26 cellular contexts compared by ENCODE assay signal in the genomic region with DNA sequence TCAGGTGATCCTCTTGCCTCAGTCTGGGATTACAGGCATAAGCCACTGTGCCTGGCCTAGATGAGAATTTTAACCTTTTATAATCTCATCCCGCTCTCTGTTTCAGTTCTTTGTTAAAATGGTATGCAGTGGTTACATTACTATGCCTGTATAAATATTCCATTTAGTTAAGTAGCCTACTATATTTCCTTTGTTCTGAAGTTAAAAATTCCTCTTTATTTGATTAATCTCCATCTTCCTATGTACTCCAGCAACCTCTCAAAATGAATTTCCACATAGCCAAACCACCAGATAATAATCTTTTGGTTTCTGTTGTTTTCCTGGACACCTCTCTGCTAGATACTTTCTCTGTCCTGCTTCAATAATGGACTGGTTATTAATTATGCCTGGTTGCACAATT. TPM values are rescaled to one million over a fixed set of nuclear protein-coding genes. Genes with fewer than 3 reads are reported as not detected.
DNase-seq lines count a peak whose midpoint lies in the region; ATAC-seq and TF ChIP-seq lines count a peak whose summit lies in the region.
"Had no signal": no experiment of that assay in that cellular context is flagged by ENCODE, and none has a peak within 500 bp of the region (broad histone marks: within the 10 kb centered on the region; RNA-seq: fewer than 3 reads in every experiment).

No MANE protein-coding gene starts in this region.

- H4K12ac ChIP-seq in trophoblast cell (ENCODE audit: low read depth, low read length) = no peak overlapping the region

- no peak overlapping the region for H3K23ac ChIP-seq in trophoblast cell (ENCODE audit: low read length)

- no peak overlapping the region for H3K14ac ChIP-seq in trophoblast cell (ENCODE audit: low read length)

- no peak overlapping the region for H3K4me3 Mint-ChIP-seq in central memory CD8-positive, alpha-beta T cell
- H3K4me3 Mint-ChIP-seq in mesothelial cell of epicardium = no peak overlapping the region
- H3K4me3 Mint-ChIP-seq: GM23338 had no signal

- no peak overlapping the region for H2BK12ac ChIP-seq in trophoblast cell (ENCODE audit: low read length)

- no peaks in the 10 kb centered on the region for H3K9me3 Mint-ChIP-seq in central memory CD8-positive, alpha-beta T cell
- peaks cover 4% of the 10 kb centered on the region for H3K9me3 Mint-ChIP-seq in mesothelial cell of epicardium
- H3K9me3 Mint-ChIP-seq: CD4-positive, alpha-beta memory T cell; GM23338 had no signal

- H2AFZ ChIP-seq in SK-N-SH (ENCODE audit: low read depth) = no peak overlapping the region
- no peak overlapping the region for H2AFZ ChIP-seq in trophoblast cell (ENCODE audit: insufficient read depth, low read length, poor library complexity)
- H2AFZ ChIP-seq: GM23338 had no signal

- H3K4me1 ChIP-seq in SK-N-SH (ENCODE audit: control insufficient read depth in 1 of 2, insufficient read depth in 2 of 2, low read depth in 1 of 2, low read length in 1 of 2) (0 out of 4 replicates have a peak, but pooled peaks cover 0 to 4% of the 10 kb centered on the region in 2 experiments), HEK293 (ENCODE audit: control insufficient read depth, insufficient read depth, low read length) (peaks cover 4% of the 10 kb centered on the region; the same call in 1 of the 2 replicates), trophoblast cell (ENCODE audit: control insufficient read depth in 1 of 2, insufficient read depth in 2 of 2, low read length in 2 of 2) (no peaks in the 10 kb centered on the region)
- H3K4me1 ChIP-seq: Caco-2, SJCRH30 had no signal

- H3K4me3 ChIP-seq in SK-N-SH (ENCODE audit: low read depth in 2 of 2, low read length in 1 of 2) (no peak overlapping the region), HEK293 (ENCODE audit: low read depth, low read length) (no peak overlapping the region), trophoblast cell (ENCODE audit: low read depth, low read length) (no peak overlapping the region)
- H3K4me3 ChIP-seq: BLaER1, GM23338, HAP-1, Peyer's patch, SJCRH30 had no signal

- peaks cover 9% of the 10 kb centered on the region for H3K36me3 Mint-ChIP-seq in central memory CD8-positive, alpha-beta T cell (ENCODE audit: insufficient read depth)
- peaks cover 12% of the 10 kb centered on the region for H3K36me3 Mint-ChIP-seq in mesothelial cell of epicardium

- TF ChIP-seq EP300 in SK-N-SH (IDR thresholded peaks at IDR 0.05; ENCODE audit: borderline replicate concordance in 1 of 2, low read depth in 1 of 2, low read length in 1 of 2) = no peak

- no peaks in the 10 kb centered on the region for H3K27me3 ChIP-seq in SK-N-SH (ENCODE audit: insufficient read depth)
- no peaks in the 10 kb centered on the region for H3K27me3 ChIP-seq in trophoblast cell (ENCODE audit: insufficient read depth, low read length)
- H3K27me3 ChIP-seq: BLaER1, Peyer's patch, SJCRH30 had no signal

- peaks cover 98% of the 10 kb centered on the region for H4K20me1 ChIP-seq in SK-N-SH (ENCODE audit: insufficient read depth)

- H3K27me3 Mint-ChIP-seq in central memory CD8-positive, alpha-beta T cell = no peaks in the 10 kb centered on the region
- no peaks in the 10 kb centered on the region for H3K27me3 Mint-ChIP-seq in mesothelial cell of epicardium (ENCODE audit: low read depth)
- H3K27me3 Mint-ChIP-seq: CD4-positive, alpha-beta memory T cell had no signal

- ATAC-seq in SK-N-SH treated with all-trans-retinoic acid at 6 μM for 48 hours (no peak), GM21529 (IDR thresholded peaks at IDR 0.05; ENCODE audit: unreplicated experiment) (no peak)
- ATAC-seq in central memory CD8-positive, alpha-beta T cell (replicated peaks; ENCODE audit: extremely low read depth, poor library complexity, severe bottlenecking) = no peak
- ATAC-seq: GM23338 had no signal

- H3K9ac ChIP-seq in SK-N-SH (no peak overlapping the region), trophoblast cell (ENCODE audit: low read length) (no peak overlapping the region)
- H3K9ac ChIP-seq: BLaER1 had no signal

- H3K79me1 ChIP-seq in trophoblast cell (ENCODE audit: low read length) = no peaks in the 10 kb centered on the region

- no peak overlapping the region for H2AK5ac ChIP-seq in trophoblast cell (ENCODE audit: low read length)

- peaks cover 66% of the 10 kb centered on the region for H3K4me1 Mint-ChIP-seq in central memory CD8-positive, alpha-beta T cell
- H3K4me1 Mint-ChIP-seq in mesothelial cell of epicardium = peaks cover 6% of the 10 kb centered on the region

- H3K9me3 ChIP-seq in SK-N-SH (no peaks in the 10 kb centered on the region), HEK293 (ENCODE audit: control insufficient read depth, insufficient read depth, low read depth, low read length) (no peaks in the 10 kb centered on the region), trophoblast cell (ENCODE audit: insufficient read depth, low read depth, low read length) (no peaks in the 10 kb centered on the region)
- H3K9me3 ChIP-seq: Caco-2, Peyer's patch, SJCRH30 had no signal

- H4K91ac ChIP-seq in trophoblast cell (ENCODE audit: low read depth, low read length) = no peak overlapping the region

- TF ChIP-seq CTCF in SK-N-SH (IDR thresholded peaks at IDR 0.05) = no peak
- TF ChIP-seq CTCF in HEK293 (tag by site-specific recombination; IDR thresholded peaks at IDR 0.05) = no peak
- TF ChIP-seq CTCF in mesothelial cell of epicardium (IDR thresholded peaks at IDR 0.05; ENCODE audit: unreplicated experiment) = no peak

- CTCF ChIA-PET in SK-N-SH (lab: Yijun Ruan, JAX) = interaction anchor here (0.7 kb wide), 1 partner anchor 38 kb away, joined by 4 read pairs; no protein-coding TSS in a partner anchor
- CTCF ChIA-PET in HEK293 (lab: Yijun Ruan, JAX) = no interaction called here

- H3K18ac ChIP-seq in trophoblast cell (ENCODE audit: low read length) = no peak overlapping the region

- no peak overlapping the region for H3K4ac ChIP-seq in trophoblast cell (ENCODE audit: low read depth, low read length)

- no peak overlapping the region; a peak in 1 of 4 replicates for H3K27ac ChIP-seq in SK-N-SH (ENCODE audit: low read depth in 2 of 2, low read length in 1 of 2)
- no peak overlapping the region for H3K27ac ChIP-seq in HEK293 (ENCODE audit: extremely low read depth, low read depth, low read length)
- H3K27ac ChIP-seq in trophoblast cell (ENCODE audit: low read depth, low read length) = no peak overlapping the region
- H3K27ac ChIP-seq: 22Rv1, BLaER1, Peyer's patch, SJCRH30 had no signal

- H3K4me2 ChIP-seq in SK-N-SH (no peak overlapping the region; the same call in 1 of the 2 replicates), trophoblast cell (ENCODE audit: low read length) (no peak overlapping the region)
- H3K4me2 ChIP-seq: BLaER1, GM23338 had no signal

- H3K27ac Mint-ChIP-seq in central memory CD8-positive, alpha-beta T cell (ENCODE audit: low read depth) = peak overlapping the region; percentile 79
- H3K27ac Mint-ChIP-seq in mesothelial cell of epicardium = peak overlapping the region; percentile 61
- H3K27ac Mint-ChIP-seq: GM23338 had no signal

- POLR2A ChIA-PET in SK-N-SH (lab: Yijun Ruan, JAX) (no interaction called here), HEK293 (lab: Yijun Ruan, JAX) (no interaction called here)

- no peaks in the 10 kb centered on the region for H3K9me2 ChIP-seq in SK-N-SH

- H3K79me2 ChIP-seq in SK-N-SH (ENCODE audit: insufficient read depth) (peaks cover 100% of the 10 kb centered on the region), trophoblast cell (ENCODE audit: control insufficient read depth, insufficient read depth, low read length, poor library complexity) (peaks cover 16% of the 10 kb centered on the region)

- H4K8ac ChIP-seq in trophoblast cell (ENCODE audit: low read depth, low read length) = no peak overlapping the region

- TF ChIP-seq RAD21 in SK-N-SH (IDR thresholded peaks at IDR 0.05; ENCODE audit: low read length) = no peak

- 100% methylated on average over 1 of the region's 1 CpG for WGBS in SK-N-SH (ENCODE audit: low lambda C conversion rate)
- no CpG with 5 or more reads among the region's 1 CpG for WGBS in trophoblast cell (ENCODE audit: extremely low coverage, insufficient coverage, insufficient read length)

- no peak for DNase-seq in SK-N-SH
- no peak for DNase-seq in central memory CD8-positive, alpha-beta T cell (ENCODE audit: low spot score in 2 of 2)
- no peak for DNase-seq in mesothelial cell of epicardium (ENCODE audit: low spot score in 2 of 2, unreplicated experiment in 2 of 2)
- no peak for DNase-seq in NCI-H1092 treated with DMSO at 0.1 percent for 48 hours (lab: John Stamatoyannopoulos, UW)
- DNase-seq in trophoblast cell = no peak
- DNase-seq: ACHN; Caco-2; CD4-positive, alpha-beta memory T cell; DMS 273 treated with DMSO at 0.1 percent for 48 hours; DMS79 treated with DMSO at 0.1 percent for 48 hours; KBM-7; NCI-H1105; NCI-H146; NCI-H2029 treated with DMSO at 0.1 percent for 48 hours; NCI-H226; NCI-H524; NCI-H774; Peyer's patch; SJCRH30 had no signal

- H3K36me3 ChIP-seq in SK-N-SH (replicated peaks in 1 of 2; ENCODE audit: control insufficient read depth in 1 of 2, insufficient read depth in 2 of 2, low read length in 1 of 2) (peaks cover 0 to 14% of the 10 kb centered on the region in 2 experiments), HEK293 (ENCODE audit: control insufficient read depth in 2 of 2, insufficient read depth in 1 of 2, low read length in 2 of 2) (no peaks in the 10 kb centered on the region; a peak in 1 of 3 replicates), trophoblast cell (ENCODE audit: control insufficient read depth in 1 of 2, insufficient read depth in 2 of 2, low read length in 2 of 2) (no peaks in the 10 kb centered on the region)

- H2BK120ac ChIP-seq in trophoblast cell (ENCODE audit: insufficient read depth, low read length, poor library complexity) = no peak overlapping the region

- no peak overlapping the region for H2BK5ac ChIP-seq in trophoblast cell (ENCODE audit: low read depth, low read length, poor library complexity)

- peaks cover 14% of the 10 kb centered on the region for H3F3A ChIP-seq in SK-N-SH (replicated peaks; ENCODE audit: insufficient read depth)

TF ChIP-seq in SK-N-SH treated with all-trans-retinoic acid at 6 μM for 48 hours, 23 proteins besides CTCF, POLR2A, EP300 and RAD21:
- TF ChIP-seq ISL1 (CRISPR knock-in tag; IDR thresholded peaks at IDR 0.05) = peak; percentile 52
- TF ChIP-seq ESRRG (CRISPR knock-in tag; IDR thresholded peaks at IDR 0.05) = no peak

TF ChIP-seq in SK-N-SH, 30 proteins besides CTCF, POLR2A, EP300 and RAD21 (continues in another document):
- no peak for TF ChIP-seq SMC3 (IDR thresholded peaks at IDR 0.05; ENCODE audit: low read depth, low read length)

TF ChIP-seq in HEK293, 187 proteins besides CTCF, POLR2A, EP300 and RAD21:
- TF ChIP-seq ZNF571 (tag by site-specific recombination; IDR thresholded peaks at IDR 0.05) = no peak
- no peak for TF ChIP-seq IKZF3 (tag by site-specific recombination; IDR thresholded peaks at IDR 0.05)
- peak; percentile 59; the same call in 1 of the 2 replicates for TF ChIP-seq ZNF211 (tag by site-specific recombination; IDR thresholded peaks at IDR 0.05; ENCODE audit: low read depth)
- TF ChIP-seq ZNF600 (tag by site-specific recombination; IDR thresholded peaks at IDR 0.05) = no peak

RNA-seq across cellular contexts. Expression of a gene that starts 15.8 kb away (rescaled TPM):
- polyA plus RNA-seq in SK-N-SH (2012; rRNA removed) = 47.5 and 57.5 TPM in 2 replicates
- polyA plus RNA-seq in SK-N-SH (2012; cell fraction: cytosol; rRNA removed) = 67.5 and 114 TPM in 2 replicates
- polyA plus RNA-seq in SK-N-SH (2012; cell fraction: nucleus; rRNA removed) = 40.9 and 56.5 TPM in 2 replicates
- 86.5 to 90.6 TPM (median 90.2 TPM) in 3 replicates for total RNA-seq in mesothelial cell of epicardium
- polyA plus RNA-seq in trophoblast cell (2013) = 138 and 141 TPM in 2 replicates
